Comparison of ENCODE assay signal across 8 cellular contexts in the genomic region with DNA sequence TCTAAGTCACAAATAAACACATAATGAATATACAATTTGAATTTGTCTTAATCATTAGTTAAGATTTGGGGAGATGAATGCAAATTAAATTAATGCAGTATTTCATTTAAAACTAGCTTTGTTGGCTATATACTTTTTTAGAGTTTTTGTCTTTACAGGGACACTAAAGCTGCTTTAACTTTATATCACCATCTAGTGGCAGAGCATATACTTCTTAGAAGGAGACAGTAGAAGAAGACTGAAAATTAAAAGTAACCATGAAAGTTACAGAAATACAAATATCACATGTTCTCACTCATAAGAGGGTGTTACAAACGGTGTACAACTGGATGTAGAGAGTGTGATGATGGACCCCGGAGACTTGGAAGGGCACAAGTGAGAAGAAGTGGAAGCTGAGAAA.
DNase-seq lines count a peak whose midpoint lies in the region; ATAC-seq and TF ChIP-seq lines count a peak whose summit lies in the region.

No MANE protein-coding gene starts in this region.

- H3K4me3 ChIP-seq in fibroblast of mammary gland (ENCODE audit: control insufficient read depth, low read depth, low read length), result no peak overlapping the region

- in situ Hi-C loops in G401 (cut with HindIII; ENCODE audit: low sequenced_read_pairs), result no loop called here

- peak; percentile 31 for TF ChIP-seq CTCF in fibroblast of mammary gland (conservative IDR thresholded peaks at IDR 0.05; ENCODE audit: control insufficient read depth, insufficient read depth, low read depth, low read length)

- peak; percentile 17 for DNase-seq in COR-L47 (lab: John Stamatoyannopoulos, UW)
- DNase-seq in NCI-H69 (lab: John Stamatoyannopoulos, UW), result peak; percentile 64
- peak; percentile 11 for DNase-seq in fibroblast of mammary gland (ENCODE audit: low read depth)
- no peak for DNase-seq in amniotic stem cell (lab: John Stamatoyannopoulos, UW)
- no peak for DNase-seq in stimulated activated naive CD4-positive, alpha-beta T cell (lab: John Stamatoyannopoulos, UW)
- no peak for DNase-seq in G401 (ENCODE audit: low spot score)

- ATAC-seq in GM21723 (IDR thresholded peaks at IDR 0.05; ENCODE audit: unreplicated experiment) (peak; percentile 63), esophagus mucosa (no peak)

Comparison
In these comparisons a context has a peak if more than half of its experiments do, and no peak if none do; other contexts are left out.
1. DNase-seq: peak in COR-L47 (single experiment), NCI-H69 (single experiment) and fibroblast of mammary gland (single experiment); none in amniotic stem cell (single experiment), stimulated activated naive CD4-positive, alpha-beta T cell (0 of 6) and G401 (single experiment).